In genomic region chr3:47824541-47825473, GRCh38 we compare ENCODE assay signal across 7 cellular contexts. TPM values are rescaled to one million over a fixed set of nuclear protein-coding genes. Genes with fewer than 3 reads are reported as not detected.
A peak's percentile ranks its signal among the peaks of the same experiment; 100 is the strongest.
DNase-seq lines count a peak whose midpoint lies in the region; ATAC-seq, FAIRE-seq and TF ChIP-seq lines count a peak whose summit lies in the region.

No MANE protein-coding gene starts in this region.

- TF ChIP-seq EP300 in GM12878 (IDR thresholded peaks at IDR 0.05; ENCODE audit: borderline replicate concordance in 1 of 2, control insufficient read depth in 1 of 2, low read depth in 2 of 2, low read length in 2 of 2): no peak

- H3K27ac ChIP-seq in GM12878 (ENCODE audit: control insufficient read depth, insufficient read depth) (peak overlapping the region; percentile 85), iPS DF 6.9 (ENCODE audit: low read length) (no peak overlapping the region)

- in situ Hi-C loops in GM12878 (cut with MboI): no loop called here

- WGBS in GM12878 (ENCODE audit: insufficient coverage, insufficient replicate concordance, low lambda C conversion rate, missing lambda C conversion rate): 7% methylated on average over 67 of the region's 77 CpGs
- no CpG with 5 or more reads among the region's 77 CpGs for WGBS in iPS DF 6.9 (ENCODE audit: insufficient coverage, insufficient read length)

- no TSS peak for BruUV-seq in GM12878 (replicated peaks; lab: Mats Ljungman, UMichigan)

- RAD21 ChIA-PET in GM12878 (lab: Charles Lee; ENCODE audit: unreplicated experiment): interaction anchor here (0.7 to 3.4 kb wide), 11 partner anchors 9 to 327 kb away, joined by 3 to 17 read pairs (median 4); no protein-coding TSS in a partner anchor

- H3K9ac ChIP-seq in GM12878 (ENCODE audit: control insufficient read depth, insufficient read depth, low read length): peak overlapping the region; percentile 94

- TF ChIP-seq CTCF in GM12878 (IDR thresholded peaks at IDR 0.05 in 2 of 3, conservative IDR thresholded peaks at IDR 0.05 in 1 of 3; ENCODE audit: control insufficient read depth in 2 of 3, extremely low read depth in 1 of 3, insufficient read depth in 1 of 3, low read depth in 3 of 3, low read length in 3 of 3): peak; percentile 70 to 92 (median 86); a peak in 5 of 6 replicates

- peaks cover 6% of the 10 kb centered on the region for H3K4me1 ChIP-seq in GM12878 (ENCODE audit: control insufficient read depth, insufficient read depth, low read length)
- H3K4me1 ChIP-seq in iPS DF 6.9 (ENCODE audit: control insufficient read depth, insufficient read depth, low read length): no peaks in the 10 kb centered on the region; the same call in 1 of the 2 replicates

- POLR2A ChIA-PET in GM12878 (lab: Charles Lee): interaction anchor here (0.8 to 2.2 kb wide), 5 partner anchors 9 to 263 kb away, joined by 3 to 7 read pairs (median 4); partner anchors contain the start of gene DHX30

- peak overlapping the region; percentile 84 for H3K4me2 ChIP-seq in GM12878 (ENCODE audit: control insufficient read depth, insufficient read depth)

- TF ChIP-seq POLR2A in GM12878 (IDR thresholded peaks at IDR 0.05; ENCODE audit: low read depth, low read length): peak; percentile 95

- SMC1A ChIA-PET in GM12878 (lab: Charles Lee; ENCODE audit: uncharacterized antibody, unreplicated experiment): interaction anchor here (0.6 to 2.4 kb wide), 13 partner anchors 9 to 326 kb away, joined by 3 to 12 read pairs (median 4); partner anchors contain the start of gene DHX30

- peak overlapping the region; percentile 98 for H2AFZ ChIP-seq in GM12878 (ENCODE audit: control insufficient read depth, low read depth, low read length)

- CTCF ChIA-PET in GM12878 (lab: Yijun Ruan, JAX): interaction anchor here (0.6 to 4.7 kb wide), 33 partner anchors 9 to 611 kb away, joined by 3 to 44 read pairs (median 4); partner anchors contain the start of gene DHX30

- H3K9me3 ChIP-seq in GM12878 (replicated peaks; ENCODE audit: control insufficient read depth, insufficient read depth, low read length) (no peaks in the 10 kb centered on the region), iPS DF 6.9 (ENCODE audit: control insufficient read depth, insufficient read depth, low read length) (no peaks in the 10 kb centered on the region)

- TF ChIP-seq RAD21 in GM12878 (IDR thresholded peaks at IDR 0.05; ENCODE audit: insufficient read depth, low read depth, low read length): peak; percentile 38; the same call in 1 of the 2 replicates

- FAIRE-seq in GM12878 (lab: Jason Lieb, UNC): peak; percentile 52

- peak; percentile 93 for ATAC-seq in GM18502 (IDR thresholded peaks at IDR 0.05; ENCODE audit: poor library complexity, unreplicated experiment)
- ATAC-seq in HG02798 (IDR thresholded peaks at IDR 0.05; ENCODE audit: poor library complexity, unreplicated experiment): peak; percentile 97
- ATAC-seq in GM12878: peak; percentile 100

- H3K27me3 ChIP-seq in GM12878 (replicated peaks in 1 of 2; ENCODE audit: control insufficient read depth in 2 of 2, insufficient read depth in 2 of 2, low read length in 1 of 2) (no peaks in the 10 kb centered on the region), iPS DF 6.9 (ENCODE audit: control insufficient read depth, insufficient read depth, low read length) (no peaks in the 10 kb centered on the region)

- H3K4me3 ChIP-seq in GM12878 (peak overlapping the region; percentile 98), iPS DF 6.9 (ENCODE audit: low read length) (peak overlapping the region; percentile 71), skeletal muscle cell (ENCODE audit: low read depth, low read length) (peak overlapping the region; percentile 95)

- DNase-seq in NCI-H1417 treated with DMSO at 0.1 percent for 48 hours (lab: John Stamatoyannopoulos, UW): peak; percentile 7
- peak; percentile 85 for DNase-seq in T1000 (lab: John Stamatoyannopoulos, UW)
- DNase-seq in GM12878 (ENCODE audit: low read depth, low spot score): peak; percentile 25
- peak; percentile 76 for DNase-seq in iPS DF 6.9 (ENCODE audit: low read depth, low spot score)
- peak; percentile 62 for DNase-seq in skeletal muscle cell (ENCODE audit: low read depth)

- H3K79me2 ChIP-seq in GM12878 (ENCODE audit: control insufficient read depth, insufficient read depth, low read length): peaks cover 29% of the 10 kb centered on the region

- H4K20me1 ChIP-seq in GM12878 (ENCODE audit: control insufficient read depth, insufficient read depth): no peaks in the 10 kb centered on the region

- intact Hi-C loops in GM12878 (cut with micrococcal nuclease; ENCODE audit: unreplicated experiment): no loop called here

- peaks cover 4 to 13% of the 10 kb centered on the region in 2 experiments; a peak in 3 of 4 replicates for H3K36me3 ChIP-seq in GM12878 (ENCODE audit: control insufficient read depth in 2 of 2, insufficient read depth in 2 of 2, low read length in 1 of 2)
- peaks cover 14% of the 10 kb centered on the region for H3K36me3 ChIP-seq in iPS DF 6.9 (ENCODE audit: control insufficient read depth, insufficient read depth, low read length)

TF ChIP-seq in GM12878, 131 proteins besides CTCF, POLR2A, EP300 and RAD21 (continues in another document):
- TF ChIP-seq LARP7 (IDR thresholded peaks at IDR 0.05) (peak; percentile 90), PRDM15 (CRISPR knock-in tag; IDR thresholded peaks at IDR 0.05) (no peak), IKZF1 (conservative IDR thresholded peaks at IDR 0.05) (peak; percentile 90), TBL1XR1 (IDR thresholded peaks at IDR 0.05; ENCODE audit: low read depth, low read length) (0 out of 2 replicates have a peak, but pooled peaks have one; percentile 39)

RNA-seq across cellular contexts. Expression of gene DHX30, which starts 21.9 kb away (rescaled TPM):
- 116 and 118 TPM in 2 replicates for total RNA-seq in GM12878 (2013; cell fraction: nucleolus; rRNA removed)
- 69.8 and 72.9 TPM in 2 replicates for total RNA-seq in GM12878 (2014; rRNA removed)
- 33.9 and 37.5 TPM in 2 replicates for total RNA-seq in GM12878 (2014; rRNA removed; fragmentation: Illumina TruSeq; extraction: Trizol)
- total RNA-seq in GM12878 (2021): 71.8 and 75.3 TPM in 2 replicates
- polyA plus RNA-seq in GM12878 (2011; ENCODE audit: low read depth): 10.4 TPM
- polyA plus RNA-seq in GM12878 (2011; rRNA removed): 20.1 and 34.5 TPM in 2 replicates
- 52.4 and 67.8 TPM in 2 replicates for polyA plus RNA-seq in GM12878 (2011; cell fraction: cytosol; rRNA removed)
- 192 and 236 TPM in 2 replicates for polyA plus RNA-seq in GM12878 (2011; cell fraction: nucleus; rRNA removed)
- polyA plus RNA-seq in GM12878 (2012): 27.5 and 27.7 TPM in 2 replicates
- 15.0 and 33.6 TPM in 2 replicates for polyA plus RNA-seq in GM12878 (2014; fragmentation: Illumina TruSeq; extraction: Trizol)
- polyA plus RNA-seq in GM12878 (2014; fragmentation: Nextera tagmentation; extraction: Ambion mirVana): 10 to 100 TPM in 1 of 2 experiments, 1 to 10 TPM in 1; 9.5 to 12.6 TPM
- polyA plus RNA-seq in GM12878 (2014; rRNA removed): 58.1 and 64.0 TPM in 2 replicates
- 10 to 100 TPM; 67.9 to 70.4 TPM for polyA plus RNA-seq in GM12878 (2016; fragmentation: Nextera tagmentation; extraction: Ambion mirVana)
- 52.1 and 83.2 TPM in 2 replicates for polyA minus RNA-seq in GM12878 (2011; rRNA and poly(A)+ RNA removed)
- polyA minus RNA-seq in GM12878 (2011; cell fraction: cytosol; rRNA and poly(A)+ RNA removed): 32.6 and 34.2 TPM in 2 replicates
- polyA minus RNA-seq in GM12878 (2011; cell fraction: nucleus; rRNA and poly(A)+ RNA removed): 54.8 and 95.0 TPM in 2 replicates

RNA-seq across cellular contexts. Expression of gene SMARCC1, which starts 43.1 kb away (rescaled TPM):
- 181 and 197 TPM in 2 replicates for total RNA-seq in GM12878 (2013; cell fraction: nucleolus; rRNA removed)
- 49.2 and 55.9 TPM in 2 replicates for total RNA-seq in GM12878 (2014; rRNA removed)
- total RNA-seq in GM12878 (2014; rRNA removed; fragmentation: Illumina TruSeq; extraction: Trizol): 62.7 and 65.0 TPM in 2 replicates
- total RNA-seq in GM12878 (2021): 145 and 147 TPM in 2 replicates
- polyA plus RNA-seq in GM12878 (2011; ENCODE audit: low read depth): 37.4 TPM
- 39.4 and 65.6 TPM in 2 replicates for polyA plus RNA-seq in GM12878 (2011; rRNA removed)
- polyA plus RNA-seq in GM12878 (2011; cell fraction: cytosol; rRNA removed): 18.2 and 21.0 TPM in 2 replicates
- 35.7 and 50.6 TPM in 2 replicates for polyA plus RNA-seq in GM12878 (2011; cell fraction: nucleus; rRNA removed)
- polyA plus RNA-seq in GM12878 (2012): 46.6 and 50.4 TPM in 2 replicates
- 84.1 and 84.5 TPM in 2 replicates for polyA plus RNA-seq in GM12878 (2014; fragmentation: Illumina TruSeq; extraction: Trizol)
- polyA plus RNA-seq in GM12878 (2014; fragmentation: Nextera tagmentation; extraction: Ambion mirVana): 10 to 100 TPM; 26.6 to 29.2 TPM
- 33.5 and 34.4 TPM in 2 replicates for polyA plus RNA-seq in GM12878 (2014; rRNA removed)
- 100 to 1,000 TPM; 116 to 120 TPM for polyA plus RNA-seq in GM12878 (2016; fragmentation: Nextera tagmentation; extraction: Ambion mirVana)
- 56.6 and 89.7 TPM in 2 replicates for polyA minus RNA-seq in GM12878 (2011; rRNA and poly(A)+ RNA removed)
- 29.8 and 35.3 TPM in 2 replicates for polyA minus RNA-seq in GM12878 (2011; cell fraction: cytosol; rRNA and poly(A)+ RNA removed)
- 31.7 and 57.6 TPM in 2 replicates for polyA minus RNA-seq in GM12878 (2011; cell fraction: nucleus; rRNA and poly(A)+ RNA removed)

Comparison
In these comparisons a context has a peak if more than half of its experiments do, and no peak if none do; other contexts are left out.
1. DNase-seq: peak in every context shown above with its lines; median percentile 85 in T1000; 76 in iPS DF 6.9; 62 in skeletal muscle cell; 25 in GM12878; 7 in NCI-H1417 treated with DMSO at 0.1 percent for 48 hours.